In the genomic region with DNA sequence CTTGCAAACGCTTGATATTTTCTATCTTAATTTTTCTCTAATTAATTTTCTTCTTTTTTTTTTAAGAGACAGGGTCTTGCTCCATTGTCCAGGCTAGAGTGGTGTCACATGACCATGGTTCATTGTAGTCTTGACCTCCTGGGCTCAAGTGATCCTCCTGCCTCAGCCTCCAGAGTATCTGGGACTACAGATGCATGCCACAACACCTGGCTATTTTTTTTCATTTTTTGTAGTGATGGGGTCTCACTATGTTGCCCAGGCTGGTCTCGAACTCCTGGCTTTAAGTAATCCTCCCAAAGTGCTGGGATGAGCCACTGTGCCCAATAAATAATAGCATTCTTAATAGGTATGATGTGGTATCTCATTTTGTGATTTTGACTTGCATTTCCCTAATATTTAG, we compare ENCODE assay signal across 3 cellular contexts.
TF ChIP-seq lines count a peak whose summit lies in the region.

No MANE protein-coding gene starts in this region.

TF ChIP-seq in HEK293, 187 proteins besides CTCF, POLR2A, EP300 and RAD21:
- peak; percentile 80 for TF ChIP-seq ZNF121 (tag by site-specific recombination; IDR thresholded peaks at IDR 0.05)
- no peak for TF ChIP-seq ZNF529 (tag by site-specific recombination; IDR thresholded peaks at IDR 0.05; ENCODE audit: insufficient replicate concordance)
TF ChIP-seq in HEK293: peak in this region for 1.

TF ChIP-seq in WTC11, 78 proteins besides CTCF, POLR2A, EP300 and RAD21:
- no peak for TF ChIP-seq NR3C1 (CRISPR knock-in tag; conservative IDR thresholded peaks at IDR 0.05; ENCODE audit: low read depth)
- no peak for TF ChIP-seq RELA (CRISPR knock-in tag; IDR thresholded peaks at IDR 0.05; ENCODE audit: borderline replicate concordance)
- no peak for TF ChIP-seq ETV6 (CRISPR knock-in tag; IDR thresholded peaks at IDR 0.05)
- TF ChIP-seq ZNF416 (CRISPR knock-in tag; IDR thresholded peaks at IDR 0.05) = no peak
- TF ChIP-seq, protein P1, sequence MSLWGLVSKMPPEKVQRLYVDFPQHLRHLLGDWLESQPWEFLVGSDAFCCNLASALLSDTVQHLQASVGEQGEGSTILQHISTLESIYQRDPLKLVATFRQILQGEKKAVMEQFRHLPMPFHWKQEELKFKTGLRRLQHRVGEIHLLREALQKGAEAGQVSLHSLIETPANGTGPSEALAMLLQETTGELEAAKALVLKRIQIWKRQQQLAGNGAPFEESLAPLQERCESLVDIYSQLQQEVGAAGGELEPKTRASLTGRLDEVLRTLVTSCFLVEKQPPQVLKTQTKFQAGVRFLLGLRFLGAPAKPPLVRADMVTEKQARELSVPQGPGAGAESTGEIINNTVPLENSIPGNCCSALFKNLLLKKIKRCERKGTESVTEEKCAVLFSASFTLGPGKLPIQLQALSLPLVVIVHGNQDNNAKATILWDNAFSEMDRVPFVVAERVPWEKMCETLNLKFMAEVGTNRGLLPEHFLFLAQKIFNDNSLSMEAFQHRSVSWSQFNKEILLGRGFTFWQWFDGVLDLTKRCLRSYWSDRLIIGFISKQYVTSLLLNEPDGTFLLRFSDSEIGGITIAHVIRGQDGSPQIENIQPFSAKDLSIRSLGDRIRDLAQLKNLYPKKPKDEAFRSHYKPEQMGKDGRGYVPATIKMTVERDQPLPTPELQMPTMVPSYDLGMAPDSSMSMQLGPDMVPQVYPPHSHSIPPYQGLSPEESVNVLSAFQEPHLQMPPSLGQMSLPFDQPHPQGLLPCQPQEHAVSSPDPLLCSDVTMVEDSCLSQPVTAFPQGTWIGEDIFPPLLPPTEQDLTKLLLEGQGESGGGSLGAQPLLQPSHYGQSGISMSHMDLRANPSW (CRISPR knock-in tag; conservative IDR thresholded peaks at IDR 0.05; ENCODE audit: low read depth) = no peak
- TF ChIP-seq EMX1 (CRISPR knock-in tag; IDR thresholded peaks at IDR 0.05) = no peak
- TF ChIP-seq ZNF121 (CRISPR knock-in tag; IDR thresholded peaks at IDR 0.05) = peak; percentile 71
- TF ChIP-seq ZNF671 (CRISPR knock-in tag; IDR thresholded peaks at IDR 0.05) = no peak
- TF ChIP-seq, protein P2, sequence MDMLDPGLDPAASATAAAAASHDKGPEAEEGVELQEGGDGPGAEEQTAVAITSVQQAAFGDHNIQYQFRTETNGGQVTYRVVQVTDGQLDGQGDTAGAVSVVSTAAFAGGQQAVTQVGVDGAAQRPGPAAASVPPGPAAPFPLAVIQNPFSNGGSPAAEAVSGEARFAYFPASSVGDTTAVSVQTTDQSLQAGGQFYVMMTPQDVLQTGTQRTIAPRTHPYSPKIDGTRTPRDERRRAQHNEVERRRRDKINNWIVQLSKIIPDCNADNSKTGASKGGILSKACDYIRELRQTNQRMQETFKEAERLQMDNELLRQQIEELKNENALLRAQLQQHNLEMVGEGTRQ (CRISPR knock-in tag; IDR thresholded peaks at IDR 0.05) = no peak
TF ChIP-seq in WTC11: peak in this region for 1.

TF ChIP-seq in H1, 55 proteins besides CTCF, POLR2A, EP300 and RAD21:
- TF ChIP-seq EGR1 (IDR thresholded peaks at IDR 0.05; ENCODE audit: borderline replicate concordance, low read depth, low read length) (no peak), KDM1A (IDR thresholded peaks at IDR 0.05; ENCODE audit: borderline replicate concordance, low read length) (peak; percentile 71)
